ENCODE assay signal across 8 cellular contexts in genomic region chr16:16143038-16143763, GRCh38.
DNase-seq lines count a peak whose midpoint lies in the region; ATAC-seq and TF ChIP-seq lines count a peak whose summit lies in the region.

No MANE protein-coding gene starts in this region.

- peak; percentile 14 for DNase-seq in NCI-H2171 treated with DMSO at 0.1 percent for 48 hours (lab: John Stamatoyannopoulos, UW)
- no peak for DNase-seq in NCI-H2171 (lab: John Stamatoyannopoulos, UW)
- DNase-seq in KBM-7 = peak; percentile 69
- peak; percentile 48 for DNase-seq in activated CD8-positive, alpha-beta T cell treated with anti-CD3 and anti-CD28 coated beads, Interleukin-2, amount 10 ng/mL, durations not matched to agents 7 days and 5 days
- DNase-seq in mucosa of descending colon = peak in 1 of 3 donors; percentile 32
- no peak for DNase-seq in mucosa of gallbladder (ENCODE audit: low spot score)
- no peak for DNase-seq in esophagus muscularis mucosa (ENCODE audit: extremely low spot score)
- DNase-seq in testis = no peak

- H3K27me3 Mint-ChIP-seq in activated CD8-positive, alpha-beta T cell treated with anti-CD3 and anti-CD28 coated beads, Interleukin-2, amount 10 ng/mL, durations not matched to agents 7 days and 5 days (ENCODE audit: low read depth) = no peaks in the 10 kb centered on the region

- H3K4me1 ChIP-seq in mucosa of descending colon (ENCODE audit: low read depth) (no peaks in the 10 kb centered on the region), esophagus muscularis mucosa (peaks cover 0 to 42% (median 36%) of the 10 kb centered on the region in 4 donors), testis (no peaks in the 10 kb centered on the region)

- peaks cover under 1% of the 10 kb centered on the region for H3K36me3 ChIP-seq in mucosa of descending colon (ENCODE audit: low read depth)
- peaks cover 52 to 86% (median 62%) of the 10 kb centered on the region in 4 donors for H3K36me3 ChIP-seq in esophagus muscularis mucosa
- H3K36me3 ChIP-seq in testis (ENCODE audit: low read depth, missing control alignments) = no peaks in the 10 kb centered on the region

- intact Hi-C loops in mucosa of descending colon (cut with DNase I, micrococcal nuclease) = loop anchor here in 1 of 2 donors (5.0 kb wide), 1 partner anchor 49 kb away; no protein-coding TSS in a partner anchor
- intact Hi-C loops in esophagus muscularis mucosa (cut with DNase I) = no loop called here
- intact Hi-C loops in testis (cut with DNase I; ENCODE audit: low total_unique reads) = no loop called here

- no peak overlapping the region for H3K4me3 Mint-ChIP-seq in activated CD8-positive, alpha-beta T cell treated with anti-CD3 and anti-CD28 coated beads, Interleukin-2, amount 10 ng/mL, durations not matched to agents 7 days and 5 days

- in situ Hi-C loops in KBM-7 (cut with MboI; ENCODE audit: low pct_unique_long_range_greater_than_20kb, low sequenced_read_pairs) = no loop called here

- peaks cover 26% of the 10 kb centered on the region for H3K36me3 Mint-ChIP-seq in activated CD8-positive, alpha-beta T cell treated with anti-CD3 and anti-CD28 coated beads, Interleukin-2, amount 10 ng/mL, durations not matched to agents 7 days and 5 days (ENCODE audit: low read depth)

- no peaks in the 10 kb centered on the region for H3K27me3 ChIP-seq in esophagus muscularis mucosa
- H3K27me3 ChIP-seq in testis = no peaks in the 10 kb centered on the region

- no peak for ATAC-seq in activated CD8-positive, alpha-beta T cell treated with anti-CD3 and anti-CD28 coated beads, Interleukin-2, amount 10 ng/mL, durations not matched to agents 7 days and 5 days
- peak; percentile 32 for ATAC-seq in mucosa of descending colon

- POLR2A ChIA-PET in activated CD8-positive, alpha-beta T cell treated with anti-CD3 and anti-CD28 coated beads, Interleukin-2, amount 10 ng/mL, durations not matched to agents 7 days and 5 days (lab: Charles Lee) = no interaction called here

- H3K9me3 Mint-ChIP-seq in activated CD8-positive, alpha-beta T cell treated with anti-CD3 and anti-CD28 coated beads, Interleukin-2, amount 10 ng/mL, durations not matched to agents 7 days and 5 days (ENCODE audit: insufficient read depth) = no peaks in the 10 kb centered on the region

- H3K4me1 Mint-ChIP-seq in activated CD8-positive, alpha-beta T cell treated with anti-CD3 and anti-CD28 coated beads, Interleukin-2, amount 10 ng/mL, durations not matched to agents 7 days and 5 days (ENCODE audit: low read depth) = peaks cover 9% of the 10 kb centered on the region

- CTCF ChIA-PET in activated CD8-positive, alpha-beta T cell treated with anti-CD3 and anti-CD28 coated beads, Interleukin-2, amount 10 ng/mL, durations not matched to agents 7 days and 5 days (lab: Charles Lee) = interaction anchor here (0.6 kb wide), 1 partner anchor 366 kb away, joined by 3 read pairs; no protein-coding TSS in a partner anchor

- H3K27ac Mint-ChIP-seq in activated CD8-positive, alpha-beta T cell treated with anti-CD3 and anti-CD28 coated beads, Interleukin-2, amount 10 ng/mL, durations not matched to agents 7 days and 5 days = no peak overlapping the region

- H3K4me3 ChIP-seq in mucosa of descending colon (no peak overlapping the region), esophagus muscularis mucosa (no peak overlapping the region), testis (no peak overlapping the region)

- H3K9me3 ChIP-seq in mucosa of descending colon (no peaks in the 10 kb centered on the region), esophagus muscularis mucosa (no peaks in the 10 kb centered on the region), testis (no peaks in the 10 kb centered on the region)

- H3K27ac ChIP-seq in esophagus muscularis mucosa (replicated peaks in 1 of 4) (peak overlapping the region in 2 of 4 donors; percentile 10 to 30), testis (no peak overlapping the region)

- TF ChIP-seq EP300 in esophagus muscularis mucosa (IDR thresholded peaks at IDR 0.05) = no peak

- TF ChIP-seq POLR2A in esophagus muscularis mucosa (IDR thresholded peaks at IDR 0.05; ENCODE audit: low read depth) = no peak
- TF ChIP-seq POLR2A in testis (IDR thresholded peaks at IDR 0.05) = no peak

- WGBS in esophagus muscularis mucosa = 82% methylated on average over 14 of the region's 15 CpGs
- 77 to 78% methylated on average over 15 of the region's 15 CpGs for WGBS in testis, 2 donors

- TF ChIP-seq CTCF in mucosa of descending colon (IDR thresholded peaks at IDR 0.05) (no peak), esophagus muscularis mucosa (IDR thresholded peaks at IDR 0.05) (peak in 1 of 3 experiments; percentile 37), testis (IDR thresholded peaks at IDR 0.05) (no peak)

Comparison
In these comparisons a context has a peak if more than half of its experiments do, and no peak if none do; other contexts are left out.
1. DNase-seq: peak in NCI-H2171 treated with DMSO at 0.1 percent for 48 hours (single experiment), KBM-7 (single experiment) and activated CD8-positive, alpha-beta T cell treated with anti-CD3 and anti-CD28 coated beads, Interleukin-2, amount 10 ng/mL, durations not matched to agents 7 days and 5 days (single experiment); none in NCI-H2171 (single experiment), mucosa of gallbladder (single experiment), esophagus muscularis mucosa (single experiment) and testis (single experiment).